27 cellular contexts compared by ENCODE assay signal in the genomic region with DNA sequence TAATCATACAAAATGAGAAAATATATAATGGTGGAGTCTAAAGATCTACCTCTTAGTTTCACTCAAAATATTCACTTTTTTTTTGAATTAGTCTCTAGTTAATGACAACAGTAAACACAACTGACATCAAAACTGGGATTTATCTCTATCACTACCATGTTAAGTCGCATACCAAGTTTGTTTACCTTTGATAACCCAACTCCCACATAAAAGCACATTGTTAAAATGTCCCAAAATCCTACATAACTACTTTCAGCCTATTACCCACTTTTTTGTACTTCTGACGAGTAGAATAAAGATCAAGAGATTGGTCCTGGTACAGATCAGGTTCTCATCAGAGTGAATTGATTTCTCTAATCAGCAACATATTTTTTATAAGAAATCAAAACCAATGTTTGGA.
"Had no signal": no experiment of that assay in that cellular context is flagged by ENCODE, and none has a peak within 500 bp of the region (broad histone marks: within the 10 kb centered on the region; RNA-seq: fewer than 3 reads in every experiment).

No MANE protein-coding gene starts in this region.

- H3K27me3 ChIP-seq: colonic mucosa, dorsolateral prefrontal cortex, esophagus muscularis mucosa, esophagus squamous epithelium, foreskin keratinocyte, gastrocnemius medialis, gastroesophageal sphincter, heart left ventricle, heart right ventricle had no signal

- H3K27ac Mint-ChIP-seq: dendritic cell treated with granulocyte-macrophage colony-stimulating factor and Interleukin-4, amounts not matched to agents 40 ng/mL and 50 ng/mL, for 4 days; effector memory CD8-positive, alpha-beta T cell had no signal

- ATAC-seq: effector memory CD8-positive, alpha-beta T cell; esophagus mucosa; foreskin keratinocyte; gastrocnemius medialis; gastroesophageal sphincter; heart left ventricle; heart right ventricle had no signal

- H3K4me1 ChIP-seq: colonic mucosa, esophagus muscularis mucosa, esophagus squamous epithelium, foreskin keratinocyte, gastrocnemius medialis, gastroesophageal sphincter, heart left ventricle, heart right ventricle had no signal

- DNase-seq: colonic mucosa; cortex of kidney; dermis blood vessel endothelial cell; dorsolateral prefrontal cortex; effector CD4-positive, alpha-beta T cell; effector CD8-positive, alpha-beta T cell; effector memory CD4-positive, alpha-beta T cell; effector memory CD8-positive, alpha-beta T cell; erythroblast; esophagus squamous epithelium; foreskin fibroblast; foreskin keratinocyte; foreskin melanocyte; gastrocnemius medialis; glutamatergic neuron; head of caudate nucleus; heart left ventricle; heart right ventricle had no signal

- H3K27ac ChIP-seq: colonic mucosa, coronary artery, dorsolateral prefrontal cortex, epithelial cell of prostate, esophagus muscularis mucosa, esophagus squamous epithelium, foreskin keratinocyte, gastrocnemius medialis, gastroesophageal sphincter, heart left ventricle had no signal

- H3K4me3 ChIP-seq: colonic mucosa, coronary artery, dorsolateral prefrontal cortex, esophagus muscularis mucosa, esophagus squamous epithelium, gastrocnemius medialis, gastroesophageal sphincter, heart left ventricle, heart right ventricle had no signal

- H3K9me3 ChIP-seq: colonic mucosa, esophagus muscularis mucosa, esophagus squamous epithelium, gastrocnemius medialis, gastroesophageal sphincter had no signal

- H3K36me3 ChIP-seq: colonic mucosa, esophagus muscularis mucosa, esophagus squamous epithelium, gastrocnemius medialis, gastroesophageal sphincter, heart left ventricle, heart right ventricle had no signal

- H3K9me3 Mint-ChIP-seq: dendritic cell treated with granulocyte-macrophage colony-stimulating factor and Interleukin-4, amounts not matched to agents 40 ng/mL and 50 ng/mL, for 4 days had no signal

- FAIRE-seq: colon, endothelial cell of umbilical vein, frontal cortex had no signal

- H3K27me3 Mint-ChIP-seq: dendritic cell treated with granulocyte-macrophage colony-stimulating factor and Interleukin-4, amounts not matched to agents 40 ng/mL and 50 ng/mL, for 4 days; effector memory CD8-positive, alpha-beta T cell had no signal

- H3K4me3 Mint-ChIP-seq: dendritic cell treated with granulocyte-macrophage colony-stimulating factor and Interleukin-4, amounts not matched to agents 40 ng/mL and 50 ng/mL, for 4 days; effector memory CD8-positive, alpha-beta T cell had no signal
